Comparison of ENCODE assay signal across 8 cellular contexts in genomic region chr3:171772427-171773056, GRCh38. TPM values are rescaled to one million over a fixed set of nuclear protein-coding genes. Genes with fewer than 3 reads are reported as not detected.
A peak's percentile ranks its signal among the peaks of the same experiment; 100 is the strongest.
DNase-seq lines count a peak whose midpoint lies in the region; ATAC-seq and TF ChIP-seq lines count a peak whose summit lies in the region.

No MANE protein-coding gene starts in this region.

- ATAC-seq in Panc1, result peak; percentile 73
- peak; percentile 47 for ATAC-seq in activated naive CD8-positive, alpha-beta T cell treated with anti-CD3 and anti-CD28 coated beads, Interleukin-2, amount 10 ng/mL, durations not matched to agents 7 days and 5 days (ENCODE audit: low read depth)
- ATAC-seq in gastrocnemius medialis, result peak in 1 of 2 donors; percentile 46
- no peak for ATAC-seq in HG02973 (IDR thresholded peaks at IDR 0.05; ENCODE audit: unreplicated experiment)
- ATAC-seq in GM21717 (IDR thresholded peaks at IDR 0.05; ENCODE audit: unreplicated experiment), result no peak

- H3K27ac ChIP-seq in Panc1 (ENCODE audit: low read length) (peak overlapping the region; percentile 80), right atrium auricular region (peak overlapping the region in 1 of 2 donors; percentile 84), gastrocnemius medialis (no peak overlapping the region)

- CTCF ChIA-PET in Panc1 (lab: Charles Lee), result interaction anchor here (0.5 to 1.8 kb wide), 18 partner anchors 9 to 811 kb away, joined by 3 to 16 read pairs (median 4); no protein-coding TSS in a partner anchor

- peak; percentile 92 for TF ChIP-seq CTCF in GM10266 (IDR thresholded peaks at IDR 0.05; ENCODE audit: control insufficient read depth, insufficient read depth, low read depth, missing control alignments)
- TF ChIP-seq CTCF in LNCAP (IDR thresholded peaks at IDR 0.05), result peak; percentile 84
- TF ChIP-seq CTCF in Panc1 (IDR thresholded peaks at IDR 0.05), result peak; percentile 87
- TF ChIP-seq CTCF in right atrium auricular region (IDR thresholded peaks at IDR 0.05), result peak; percentile 49 to 74
- TF ChIP-seq CTCF in gastrocnemius medialis (IDR thresholded peaks at IDR 0.05 in 4 of 5, conservative IDR thresholded peaks at IDR 0.05 in 1 of 5), result peak; percentile 35 to 62 (median 46)

- no peaks in the 10 kb centered on the region for H3K9me3 ChIP-seq in Panc1 (ENCODE audit: control insufficient read depth, insufficient read depth, low read depth, low read length)
- H3K9me3 ChIP-seq in right atrium auricular region, result no peaks in the 10 kb centered on the region
- H3K9me3 ChIP-seq in gastrocnemius medialis, result no peaks in the 10 kb centered on the region

- no peaks in the 10 kb centered on the region for H3K9me3 Mint-ChIP-seq in activated naive CD8-positive, alpha-beta T cell treated with anti-CD3 and anti-CD28 coated beads, Interleukin-2, amount 10 ng/mL, durations not matched to agents 7 days and 5 days

- no peaks in the 10 kb centered on the region for H3K36me3 Mint-ChIP-seq in activated naive CD8-positive, alpha-beta T cell treated with anti-CD3 and anti-CD28 coated beads, Interleukin-2, amount 10 ng/mL, durations not matched to agents 7 days and 5 days

- no peak for TF ChIP-seq POLR2A in gastrocnemius medialis (IDR thresholded peaks at IDR 0.05)

- DNase-seq in GM10266 (ENCODE audit: extremely low spot score), result peak; percentile 63
- no peak for DNase-seq in Panc1 (ENCODE audit: low read depth, low spot score)
- no peak for DNase-seq in activated naive CD8-positive, alpha-beta T cell treated with anti-CD3 and anti-CD28 coated beads, Interleukin-2, amount 10 ng/mL, durations not matched to agents 7 days and 5 days
- no peak for DNase-seq in right atrium auricular region (ENCODE audit: low spot score)
- DNase-seq in gastrocnemius medialis, result peak in 1 of 2 donors; percentile 28

- in situ Hi-C loops in Panc1 (cut with HindIII; ENCODE audit: low pct_unique_long_range_greater_than_20kb, low sequenced_read_pairs), result no loop called here
- in situ Hi-C loops in gastrocnemius medialis (cut with MboI; ENCODE audit: low sequenced_read_pairs in 4 of 4), result loop anchor here in 2 of 4 donors (5.0 to 25.0 kb wide), 2 partner anchors 125 to 135 kb away; no protein-coding TSS in a partner anchor

- H3K4me3 ChIP-seq in Panc1 (ENCODE audit: low read depth in 2 of 2, low read length in 2 of 2) (no peak overlapping the region), right atrium auricular region (no peak overlapping the region), gastrocnemius medialis (no peak overlapping the region)

- H3K4me3 Mint-ChIP-seq in activated naive CD8-positive, alpha-beta T cell treated with anti-CD3 and anti-CD28 coated beads, Interleukin-2, amount 10 ng/mL, durations not matched to agents 7 days and 5 days, result no peak overlapping the region

- H3K27me3 Mint-ChIP-seq in activated naive CD8-positive, alpha-beta T cell treated with anti-CD3 and anti-CD28 coated beads, Interleukin-2, amount 10 ng/mL, durations not matched to agents 7 days and 5 days, result peaks cover 22% of the 10 kb centered on the region

- intact Hi-C loops in Panc1 (cut with micrococcal nuclease; ENCODE audit: unreplicated experiment) (loop anchor here (2.0 to 5.0 kb wide), 2 partner anchors 60 to 126 kb away; no protein-coding TSS in a partner anchor), gastrocnemius medialis (cut with DNase I; ENCODE audit: low total_unique reads) (loop anchor here (1.0 to 5.0 kb wide), 2 partner anchors 60 to 126 kb away; no protein-coding TSS in a partner anchor)

- no TSS peak for BruUV-seq in Panc1 (replicated peaks; lab: Mats Ljungman, UMichigan)

- H3K4me1 ChIP-seq in Panc1 (ENCODE audit: control insufficient read depth, insufficient read depth, low read length) (peaks cover 42% of the 10 kb centered on the region), right atrium auricular region (peaks cover 0 to 28% of the 10 kb centered on the region in 2 donors), gastrocnemius medialis (peaks cover 0 to 5% of the 10 kb centered on the region in 2 donors)

- H3K27me3 ChIP-seq in Panc1 (ENCODE audit: control insufficient read depth, insufficient read depth, low read length) (no peaks in the 10 kb centered on the region), right atrium auricular region (no peaks in the 10 kb centered on the region), gastrocnemius medialis (no peaks in the 10 kb centered on the region)

- no peaks in the 10 kb centered on the region for H3K4me1 Mint-ChIP-seq in activated naive CD8-positive, alpha-beta T cell treated with anti-CD3 and anti-CD28 coated beads, Interleukin-2, amount 10 ng/mL, durations not matched to agents 7 days and 5 days

- POLR2A ChIA-PET in Panc1 (lab: Charles Lee), result interaction anchor here (0.6 to 1.1 kb wide), 2 partner anchors 61 to 490 kb away, joined by 3 read pairs; no protein-coding TSS in a partner anchor
- POLR2A ChIA-PET in activated naive CD8-positive, alpha-beta T cell treated with anti-CD3 and anti-CD28 coated beads, Interleukin-2, amount 10 ng/mL, durations not matched to agents 7 days and 5 days (lab: Charles Lee), result no interaction called here

- H3K36me3 ChIP-seq in Panc1 (ENCODE audit: control insufficient read depth, insufficient read depth, low read length) (no peaks in the 10 kb centered on the region), right atrium auricular region (no peaks in the 10 kb centered on the region), gastrocnemius medialis (no peaks in the 10 kb centered on the region)

- no peak overlapping the region for H3K27ac Mint-ChIP-seq in activated naive CD8-positive, alpha-beta T cell treated with anti-CD3 and anti-CD28 coated beads, Interleukin-2, amount 10 ng/mL, durations not matched to agents 7 days and 5 days

RNA-seq across cellular contexts. Expression of gene PLD1, which starts 37.7 kb away (rescaled TPM):
- total RNA-seq in Panc1 (2021; ENCODE audit: unreplicated experiment), result 20.6 TPM
- polyA plus RNA-seq in Panc1 (2012; ENCODE audit: insufficient read length), result 6.7 TPM
- total RNA-seq in activated naive CD8-positive, alpha-beta T cell treated with anti-CD3 and anti-CD28 coated beads, Interleukin-2, amount 10 ng/mL, durations not matched to agents 7 days and 5 days, result 1 to 10 TPM; 1.0 to 1.7 TPM
- total RNA-seq in right atrium auricular region, result 100 to 1,000 TPM in 1 of 2 donors, 10 to 100 TPM in 1; 64.5 to 111 TPM
- total RNA-seq in gastrocnemius medialis, result 1 to 10 TPM; 1.9 to 5.6 (median 4.6) TPM

Comparison
In these comparisons a context has a peak if more than half of its experiments do, and no peak if none do; other contexts are left out.
1. ATAC-seq: peak in Panc1 (single experiment) and activated naive CD8-positive, alpha-beta T cell treated with anti-CD3 and anti-CD28 coated beads, Interleukin-2, amount 10 ng/mL, durations not matched to agents 7 days and 5 days (single experiment); none in HG02973 (single experiment) and GM21717 (single experiment).
2. Peak in every context shown above with its lines, with median percentiles within 50 percentile points of each other: CTCF ChIP-seq.